Comparison of ENCODE assay signal across 1 cellular context in genomic region chr1:184854456-184855180, GRCh38.
TF ChIP-seq lines count a peak whose summit lies in the region.

No MANE protein-coding gene starts in this region.

TF ChIP-seq in IMR-90, 13 proteins besides CTCF, POLR2A, EP300 and RAD21 (continued from another document):
- TF ChIP-seq CEBPB (IDR thresholded peaks at IDR 0.05; ENCODE audit: low read depth, low read length) = peak; percentile 49; the same call in 1 of the 2 replicates
- TF ChIP-seq MXI1 (IDR thresholded peaks at IDR 0.05; ENCODE audit: borderline replicate concordance, low read depth, low read length) = no peak
- TF ChIP-seq FOS (IDR thresholded peaks at IDR 0.05; ENCODE audit: low read depth, low read length) = no peak
